1 cellular context compared by ENCODE assay signal in genomic region chr16:87869061-87869878, GRCh38.
A peak's percentile ranks its signal among the peaks of the same experiment; 100 is the strongest.
TF ChIP-seq lines count a peak whose summit lies in the region.

Gene SLC7A5 (minus strand): TSS chr16:87869507. CDS start chr16:87869422, 85 bp downstream.

TF ChIP-seq in GM23338, 12 proteins besides CTCF, POLR2A, EP300 and RAD21 (continued from another document):
- TF ChIP-seq POLR2AphosphoS5 (IDR thresholded peaks at IDR 0.05; ENCODE audit: low read depth), result peak; percentile 79
